2 cellular contexts compared by ENCODE assay signal in the genomic region with DNA sequence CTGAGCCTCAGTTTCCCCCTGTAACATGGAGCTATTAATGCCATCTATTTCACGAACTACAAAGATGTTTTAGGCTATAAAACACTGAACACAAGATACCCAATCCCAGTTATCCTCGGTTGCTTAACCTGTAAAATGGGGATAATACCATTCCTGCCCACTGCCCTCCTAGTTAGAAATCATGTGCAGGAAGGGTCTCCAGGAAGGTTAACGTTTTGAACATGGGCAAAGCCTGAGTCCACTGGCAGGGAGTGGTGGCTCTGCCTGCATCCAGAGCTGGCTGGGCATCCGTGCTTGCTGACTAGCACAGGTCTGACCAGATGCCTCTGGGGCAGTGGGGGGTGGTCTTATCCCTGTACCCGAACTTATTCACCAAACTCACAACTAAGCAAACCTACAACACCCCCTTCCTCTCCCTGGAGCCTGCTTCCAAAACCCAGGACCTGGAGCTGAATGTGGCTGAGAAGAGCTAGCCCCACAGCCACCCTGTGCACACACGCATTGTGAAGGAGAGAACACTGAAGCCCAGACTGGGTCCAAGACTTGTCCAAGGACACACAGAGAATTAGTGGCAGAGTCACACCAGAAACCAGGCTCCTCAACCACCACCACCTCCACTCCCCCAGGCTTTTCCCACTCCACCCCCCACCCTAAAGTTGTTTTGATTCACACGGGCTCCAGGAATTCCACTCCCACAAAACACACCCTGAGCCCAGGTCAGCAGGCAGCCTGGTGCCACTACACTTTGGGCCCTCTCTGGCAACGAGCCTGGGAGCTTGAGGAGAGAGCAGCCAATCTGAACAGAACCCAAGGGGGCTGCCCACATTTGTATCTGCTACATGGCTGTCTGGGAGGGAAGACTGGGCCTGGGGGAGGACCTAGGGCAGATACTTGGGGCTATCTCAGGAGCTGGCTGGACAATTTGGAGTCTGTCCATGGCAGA.
TF ChIP-seq lines count a peak whose summit lies in the region.

No MANE protein-coding gene starts in this region.

TF ChIP-seq in SK-N-SH, 30 proteins besides CTCF, POLR2A, EP300 and RAD21 (continued from another document):
- TF ChIP-seq, protein P1, sequence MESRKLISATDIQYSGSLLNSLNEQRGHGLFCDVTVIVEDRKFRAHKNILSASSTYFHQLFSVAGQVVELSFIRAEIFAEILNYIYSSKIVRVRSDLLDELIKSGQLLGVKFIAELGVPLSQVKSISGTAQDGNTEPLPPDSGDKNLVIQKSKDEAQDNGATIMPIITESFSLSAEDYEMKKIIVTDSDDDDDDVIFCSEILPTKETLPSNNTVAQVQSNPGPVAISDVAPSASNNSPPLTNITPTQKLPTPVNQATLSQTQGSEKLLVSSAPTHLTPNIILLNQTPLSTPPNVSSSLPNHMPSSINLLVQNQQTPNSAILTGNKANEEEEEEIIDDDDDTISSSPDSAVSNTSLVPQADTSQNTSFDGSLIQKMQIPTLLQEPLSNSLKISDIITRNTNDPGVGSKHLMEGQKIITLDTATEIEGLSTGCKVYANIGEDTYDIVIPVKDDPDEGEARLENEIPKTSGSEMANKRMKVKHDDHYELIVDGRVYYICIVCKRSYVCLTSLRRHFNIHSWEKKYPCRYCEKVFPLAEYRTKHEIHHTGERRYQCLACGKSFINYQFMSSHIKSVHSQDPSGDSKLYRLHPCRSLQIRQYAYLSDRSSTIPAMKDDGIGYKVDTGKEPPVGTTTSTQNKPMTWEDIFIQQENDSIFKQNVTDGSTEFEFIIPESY (IDR thresholded peaks at IDR 0.05; ENCODE audit: borderline replicate concordance, low read depth): no peak
- no peak for TF ChIP-seq ELF1 (IDR thresholded peaks at IDR 0.05)
- no peak for TF ChIP-seq MXI1 (IDR thresholded peaks at IDR 0.05; ENCODE audit: low read depth, low read length)
- no peak for TF ChIP-seq SIN3A (IDR thresholded peaks at IDR 0.05; ENCODE audit: borderline replicate concordance, low read depth, low read length)
- no peak for TF ChIP-seq USF1 (IDR thresholded peaks at IDR 0.05; ENCODE audit: borderline replicate concordance, low read depth)
- no peak for TF ChIP-seq YY1 (IDR thresholded peaks at IDR 0.05; ENCODE audit: low read depth)
- TF ChIP-seq, protein P2, sequence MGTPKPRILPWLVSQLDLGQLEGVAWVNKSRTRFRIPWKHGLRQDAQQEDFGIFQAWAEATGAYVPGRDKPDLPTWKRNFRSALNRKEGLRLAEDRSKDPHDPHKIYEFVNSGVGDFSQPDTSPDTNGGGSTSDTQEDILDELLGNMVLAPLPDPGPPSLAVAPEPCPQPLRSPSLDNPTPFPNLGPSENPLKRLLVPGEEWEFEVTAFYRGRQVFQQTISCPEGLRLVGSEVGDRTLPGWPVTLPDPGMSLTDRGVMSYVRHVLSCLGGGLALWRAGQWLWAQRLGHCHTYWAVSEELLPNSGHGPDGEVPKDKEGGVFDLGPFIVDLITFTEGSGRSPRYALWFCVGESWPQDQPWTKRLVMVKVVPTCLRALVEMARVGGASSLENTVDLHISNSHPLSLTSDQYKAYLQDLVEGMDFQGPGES (IDR thresholded peaks at IDR 0.05; ENCODE audit: low read depth, low read length): no peak
- no peak for TF ChIP-seq USF2 (IDR thresholded peaks at IDR 0.05; ENCODE audit: borderline replicate concordance, low read depth, low read length)

TF ChIP-seq in SK-N-SH treated with all-trans-retinoic acid at 6 μM for 48 hours, 23 proteins besides CTCF, POLR2A, EP300 and RAD21:
- no peak for TF ChIP-seq TSHZ2 (CRISPR knock-in tag; IDR thresholded peaks at IDR 0.05)
- no peak for TF ChIP-seq ZC3H10 (CRISPR knock-in tag; IDR thresholded peaks at IDR 0.05)
- TF ChIP-seq, protein P3, sequence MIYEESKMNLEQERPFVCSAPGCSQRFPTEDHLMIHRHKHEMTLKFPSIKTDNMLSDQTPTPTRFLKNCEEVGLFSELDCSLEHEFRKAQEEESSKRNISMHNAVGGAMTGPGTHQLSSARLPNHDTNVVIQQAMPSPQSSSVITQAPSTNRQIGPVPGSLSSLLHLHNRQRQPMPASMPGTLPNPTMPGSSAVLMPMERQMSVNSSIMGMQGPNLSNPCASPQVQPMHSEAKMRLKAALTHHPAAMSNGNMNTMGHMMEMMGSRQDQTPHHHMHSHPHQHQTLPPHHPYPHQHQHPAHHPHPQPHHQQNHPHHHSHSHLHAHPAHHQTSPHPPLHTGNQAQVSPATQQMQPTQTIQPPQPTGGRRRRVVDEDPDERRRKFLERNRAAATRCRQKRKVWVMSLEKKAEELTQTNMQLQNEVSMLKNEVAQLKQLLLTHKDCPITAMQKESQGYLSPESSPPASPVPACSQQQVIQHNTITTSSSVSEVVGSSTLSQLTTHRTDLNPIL (CRISPR knock-in tag; IDR thresholded peaks at IDR 0.05; ENCODE audit: low read depth): no peak
- TF ChIP-seq GLIS3 (CRISPR knock-in tag; IDR thresholded peaks at IDR 0.05): no peak
